In genomic region chr17:80850109-80850508, GRCh38 we compare ENCODE assay signal across 12 cellular contexts.
"Had no signal": no experiment of that assay in that cellular context is flagged by ENCODE, and none has a peak within 500 bp of the region (broad histone marks: within the 10 kb centered on the region; RNA-seq: fewer than 3 reads in every experiment).

No MANE protein-coding gene starts in this region.

- H3K27ac Mint-ChIP-seq: dendritic cell treated with granulocyte-macrophage colony-stimulating factor and Interleukin-4, amounts not matched to agents 40 ng/mL and 50 ng/mL, for 4 days; stimulated activated memory B cell treated with anti-CD40 and anti-IgM and Interleukin-4, amounts not matched to agents 10 μg/mL and 1 μg/mL and 100 μg/mL, for 72 hours had no signal

- H3K27me3 ChIP-seq: brain microvascular endothelial cell, hepatocyte had no signal

- H3K9me3 Mint-ChIP-seq: dendritic cell treated with granulocyte-macrophage colony-stimulating factor and Interleukin-4, amounts not matched to agents 40 ng/mL and 50 ng/mL, for 4 days; effector memory CD8-positive, alpha-beta T cell; stimulated activated memory B cell treated with anti-CD40 and anti-IgM and Interleukin-4, amounts not matched to agents 10 μg/mL and 1 μg/mL and 100 μg/mL, for 72 hours had no signal

- ATAC-seq: effector memory CD8-positive, alpha-beta T cell; stimulated activated memory B cell treated with anti-CD40 and anti-IgM and Interleukin-4, amounts not matched to agents 10 μg/mL and 1 μg/mL and 100 μg/mL, for 72 hours had no signal

- H3K4me3 ChIP-seq: hepatocyte had no signal

- H3K27ac ChIP-seq: brain microvascular endothelial cell, hepatocyte, parathyroid adenoma had no signal

- DNase-seq: activated effector memory CD4-positive, alpha-beta T cell treated with anti-CD3 and anti-CD28 coated beads, Interleukin-2, amount 50 U/mL, for 16 hours; amniotic stem cell; brain microvascular endothelial cell; effector memory CD8-positive, alpha-beta T cell; kidney glomerular epithelial cell; small intestine; substantia nigra; trophoblast cell had no signal

- H3K27me3 Mint-ChIP-seq: dendritic cell treated with granulocyte-macrophage colony-stimulating factor and Interleukin-4, amounts not matched to agents 40 ng/mL and 50 ng/mL, for 4 days; effector memory CD8-positive, alpha-beta T cell; stimulated activated memory B cell treated with anti-CD40 and anti-IgM and Interleukin-4, amounts not matched to agents 10 μg/mL and 1 μg/mL and 100 μg/mL, for 72 hours had no signal

- H3K4me3 Mint-ChIP-seq: dendritic cell treated with granulocyte-macrophage colony-stimulating factor and Interleukin-4, amounts not matched to agents 40 ng/mL and 50 ng/mL, for 4 days; effector memory CD8-positive, alpha-beta T cell; stimulated activated memory B cell treated with anti-CD40 and anti-IgM and Interleukin-4, amounts not matched to agents 10 μg/mL and 1 μg/mL and 100 μg/mL, for 72 hours had no signal

- H3K4me1 ChIP-seq: parathyroid adenoma had no signal
